ENCODE assay signal across 31 cellular contexts in genomic region chr11:64482588-64482987, GRCh38.
"Had no signal": no experiment of that assay in that cellular context is flagged by ENCODE, and none has a peak within 500 bp of the region (broad histone marks: within the 10 kb centered on the region; RNA-seq: fewer than 3 reads in every experiment).

No MANE protein-coding gene starts in this region.

- H3K4me1 Mint-ChIP-seq: activated CD4-positive, alpha-beta T cell treated with anti-CD3 and anti-CD28 coated beads, Interleukin-2, amount 10 ng/mL, durations not matched to agents 24 days and 14 days; activated CD8-positive, alpha-beta memory T cell treated with anti-CD3 and anti-CD28 coated beads, Interleukin-2, amount 10 ng/mL, durations not matched to agents 7 days and 5 days; activated naive CD8-positive, alpha-beta T cell treated with anti-CD3 and anti-CD28 coated beads for 36 hours; activated T-helper 17 cell treated with anti-CD3 and anti-CD28 coated beads, Interleukin-2, amount 50 U/mL, for 72 hours had no signal

- H3K4me3 ChIP-seq: cardiac muscle cell, SJCRH30, SK-N-MC had no signal

- H3K9me3 Mint-ChIP-seq: activated CD4-positive, alpha-beta T cell treated with anti-CD3 and anti-CD28 coated beads, Interleukin-2, amount 10 ng/mL, durations not matched to agents 24 days and 14 days; activated naive CD8-positive, alpha-beta T cell treated with anti-CD3 and anti-CD28 coated beads for 36 hours; activated T-cell treated with anti-CD3 and anti-CD28 coated beads, Interleukin-2, amount 50 U/mL, for 72 hours; activated T-helper 17 cell treated with anti-CD3 and anti-CD28 coated beads, Interleukin-2, amount 50 U/mL, for 72 hours; central memory CD8-positive, alpha-beta T cell had no signal

- H3K4me3 Mint-ChIP-seq: activated CD4-positive, alpha-beta T cell treated with anti-CD3 and anti-CD28 coated beads, Interleukin-2, amount 10 ng/mL, durations not matched to agents 24 days and 14 days; activated CD8-positive, alpha-beta memory T cell treated with anti-CD3 and anti-CD28 coated beads, Interleukin-2, amount 10 ng/mL, durations not matched to agents 7 days and 5 days; activated naive CD8-positive, alpha-beta T cell treated with anti-CD3 and anti-CD28 coated beads for 36 hours; activated T-cell treated with anti-CD3 and anti-CD28 coated beads, Interleukin-2, amount 50 U/mL, for 72 hours; activated T-helper 17 cell treated with anti-CD3 and anti-CD28 coated beads, Interleukin-2, amount 50 U/mL, for 72 hours; central memory CD8-positive, alpha-beta T cell had no signal

- H3K36me3 Mint-ChIP-seq: activated CD8-positive, alpha-beta memory T cell treated with anti-CD3 and anti-CD28 coated beads, Interleukin-2, amount 10 ng/mL, durations not matched to agents 7 days and 5 days; activated naive CD8-positive, alpha-beta T cell treated with anti-CD3 and anti-CD28 coated beads for 36 hours had no signal

- H3K27ac ChIP-seq: cardiac muscle cell, KMS-11, SJCRH30, SK-N-MC, WERI-Rb-1 had no signal

- H3K27me3 ChIP-seq: SJCRH30 had no signal

- DNase-seq: activated CD4-positive, alpha-beta T cell treated with anti-CD3 and anti-CD28 coated beads, Interleukin-2, amount 10 ng/mL, durations not matched to agents 24 days and 14 days; activated CD4-positive, alpha-beta T cell treated with anti-CD3 and anti-CD28 coated beads, Interleukin-2, amount 50 U/mL, for 4 hours; activated CD4-positive, CD25-positive, alpha-beta regulatory T cell; activated CD8-positive, alpha-beta memory T cell treated with anti-CD3 and anti-CD28 coated beads, Interleukin-2, amount 10 ng/mL, durations not matched to agents 7 days and 5 days; activated effector memory CD4-positive, alpha-beta T cell treated with anti-CD3 and anti-CD28 coated beads, Interleukin-2, amount 50 U/mL, for 16 hours; activated naive CD4-positive, alpha-beta T cell; activated naive CD4-positive, alpha-beta T cell treated with anti-CD3 and anti-CD28 coated beads, Interleukin-2, amount 50 U/mL, for 16 hours; activated naive CD8-positive, alpha-beta T cell treated with anti-CD3 and anti-CD28 coated beads for 36 hours; activated T-cell treated with anti-CD3 and anti-CD28 coated beads, Interleukin-2, amount 50 U/mL, for 1 hour; activated T-cell treated with anti-CD3 and anti-CD28 coated beads, Interleukin-2, amount 50 U/mL, for 72 hours; amniotic stem cell; aorta; NCI-H1092 treated with DMSO at 0.1 percent for 48 hours; NCI-H1417; NCI-H146; NCI-H187; NCI-H2029 treated with DMSO at 0.1 percent for 48 hours; NCI-H2107; NCI-H2171; NCI-H524; NCI-H69; NCI-H82; SHP77; SJCRH30; T1000; WERI-Rb-1 had no signal

- H3K27ac Mint-ChIP-seq: activated CD4-positive, alpha-beta T cell treated with anti-CD3 and anti-CD28 coated beads, Interleukin-2, amount 10 ng/mL, durations not matched to agents 24 days and 14 days; activated CD8-positive, alpha-beta memory T cell treated with anti-CD3 and anti-CD28 coated beads, Interleukin-2, amount 10 ng/mL, durations not matched to agents 7 days and 5 days; activated naive CD8-positive, alpha-beta T cell treated with anti-CD3 and anti-CD28 coated beads for 36 hours; activated T-cell treated with anti-CD3 and anti-CD28 coated beads, Interleukin-2, amount 50 U/mL, for 72 hours; activated T-helper 17 cell treated with anti-CD3 and anti-CD28 coated beads, Interleukin-2, amount 50 U/mL, for 72 hours had no signal
